1 cellular context compared by ENCODE assay signal in the genomic region with DNA sequence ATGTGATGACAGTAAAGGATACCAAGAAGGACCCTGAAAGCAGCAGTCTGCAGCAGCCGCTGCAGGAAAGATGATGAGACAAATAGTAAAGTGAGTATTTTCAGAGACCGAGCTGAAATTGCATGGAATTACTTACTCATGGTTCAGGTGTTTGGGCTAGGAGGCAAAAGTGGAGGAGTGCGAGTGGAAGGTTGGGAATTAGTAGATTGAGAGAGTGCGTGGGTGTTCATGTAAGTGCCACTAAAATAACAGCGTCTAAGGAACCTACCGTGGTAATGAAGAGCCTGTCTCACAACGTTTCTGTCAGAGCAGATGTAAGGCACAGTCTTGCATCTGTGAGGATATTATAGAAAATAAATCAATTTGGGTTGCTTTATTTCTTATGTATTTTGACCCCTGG.
TF ChIP-seq lines count a peak whose summit lies in the region.

No MANE protein-coding gene starts in this region.

TF ChIP-seq in WTC11, 78 proteins besides CTCF, POLR2A, EP300 and RAD21:
- TF ChIP-seq, protein P1, sequence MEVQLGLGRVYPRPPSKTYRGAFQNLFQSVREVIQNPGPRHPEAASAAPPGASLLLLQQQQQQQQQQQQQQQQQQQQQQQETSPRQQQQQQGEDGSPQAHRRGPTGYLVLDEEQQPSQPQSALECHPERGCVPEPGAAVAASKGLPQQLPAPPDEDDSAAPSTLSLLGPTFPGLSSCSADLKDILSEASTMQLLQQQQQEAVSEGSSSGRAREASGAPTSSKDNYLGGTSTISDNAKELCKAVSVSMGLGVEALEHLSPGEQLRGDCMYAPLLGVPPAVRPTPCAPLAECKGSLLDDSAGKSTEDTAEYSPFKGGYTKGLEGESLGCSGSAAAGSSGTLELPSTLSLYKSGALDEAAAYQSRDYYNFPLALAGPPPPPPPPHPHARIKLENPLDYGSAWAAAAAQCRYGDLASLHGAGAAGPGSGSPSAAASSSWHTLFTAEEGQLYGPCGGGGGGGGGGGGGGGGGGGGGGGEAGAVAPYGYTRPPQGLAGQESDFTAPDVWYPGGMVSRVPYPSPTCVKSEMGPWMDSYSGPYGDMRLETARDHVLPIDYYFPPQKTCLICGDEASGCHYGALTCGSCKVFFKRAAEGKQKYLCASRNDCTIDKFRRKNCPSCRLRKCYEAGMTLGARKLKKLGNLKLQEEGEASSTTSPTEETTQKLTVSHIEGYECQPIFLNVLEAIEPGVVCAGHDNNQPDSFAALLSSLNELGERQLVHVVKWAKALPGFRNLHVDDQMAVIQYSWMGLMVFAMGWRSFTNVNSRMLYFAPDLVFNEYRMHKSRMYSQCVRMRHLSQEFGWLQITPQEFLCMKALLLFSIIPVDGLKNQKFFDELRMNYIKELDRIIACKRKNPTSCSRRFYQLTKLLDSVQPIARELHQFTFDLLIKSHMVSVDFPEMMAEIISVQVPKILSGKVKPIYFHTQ (CRISPR knock-in tag; IDR thresholded peaks at IDR 0.05), result no peak
- TF ChIP-seq MXD4 (CRISPR knock-in tag; IDR thresholded peaks at IDR 0.05; ENCODE audit: borderline replicate concordance) (no peak), SP1 (CRISPR knock-in tag; conservative IDR thresholded peaks at IDR 0.05) (no peak), TP53 (CRISPR knock-in tag; IDR thresholded peaks at IDR 0.05) (no peak), ATF1 (CRISPR knock-in tag; IDR thresholded peaks at IDR 0.05) (no peak), GABPB1 (CRISPR knock-in tag; IDR thresholded peaks at IDR 0.05) (no peak), SOX15 (CRISPR knock-in tag; IDR thresholded peaks at IDR 0.05) (no peak), FOXP1 (CRISPR knock-in tag; IDR thresholded peaks at IDR 0.05; ENCODE audit: borderline replicate concordance) (no peak), NR3C1 (CRISPR knock-in tag; conservative IDR thresholded peaks at IDR 0.05; ENCODE audit: low read depth) (no peak), JUN (CRISPR knock-in tag; IDR thresholded peaks at IDR 0.05) (no peak), MYBL2 (CRISPR knock-in tag; IDR thresholded peaks at IDR 0.05) (no peak), GTF2I (CRISPR knock-in tag; conservative IDR thresholded peaks at IDR 0.05) (no peak), ZNF121 (CRISPR knock-in tag; IDR thresholded peaks at IDR 0.05) (no peak), EMX1 (CRISPR knock-in tag; IDR thresholded peaks at IDR 0.05) (no peak)
- TF ChIP-seq, protein P2, sequence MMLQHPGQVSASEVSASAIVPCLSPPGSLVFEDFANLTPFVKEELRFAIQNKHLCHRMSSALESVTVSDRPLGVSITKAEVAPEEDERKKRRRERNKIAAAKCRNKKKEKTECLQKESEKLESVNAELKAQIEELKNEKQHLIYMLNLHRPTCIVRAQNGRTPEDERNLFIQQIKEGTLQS (CRISPR knock-in tag; conservative IDR thresholded peaks at IDR 0.05), result no peak
- TF ChIP-seq, protein P3, sequence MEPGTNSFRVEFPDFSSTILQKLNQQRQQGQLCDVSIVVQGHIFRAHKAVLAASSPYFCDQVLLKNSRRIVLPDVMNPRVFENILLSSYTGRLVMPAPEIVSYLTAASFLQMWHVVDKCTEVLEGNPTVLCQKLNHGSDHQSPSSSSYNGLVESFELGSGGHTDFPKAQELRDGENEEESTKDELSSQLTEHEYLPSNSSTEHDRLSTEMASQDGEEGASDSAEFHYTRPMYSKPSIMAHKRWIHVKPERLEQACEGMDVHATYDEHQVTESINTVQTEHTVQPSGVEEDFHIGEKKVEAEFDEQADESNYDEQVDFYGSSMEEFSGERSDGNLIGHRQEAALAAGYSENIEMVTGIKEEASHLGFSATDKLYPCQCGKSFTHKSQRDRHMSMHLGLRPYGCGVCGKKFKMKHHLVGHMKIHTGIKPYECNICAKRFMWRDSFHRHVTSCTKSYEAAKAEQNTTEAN (CRISPR knock-in tag; IDR thresholded peaks at IDR 0.05), result no peak
- TF ChIP-seq, protein P4, sequence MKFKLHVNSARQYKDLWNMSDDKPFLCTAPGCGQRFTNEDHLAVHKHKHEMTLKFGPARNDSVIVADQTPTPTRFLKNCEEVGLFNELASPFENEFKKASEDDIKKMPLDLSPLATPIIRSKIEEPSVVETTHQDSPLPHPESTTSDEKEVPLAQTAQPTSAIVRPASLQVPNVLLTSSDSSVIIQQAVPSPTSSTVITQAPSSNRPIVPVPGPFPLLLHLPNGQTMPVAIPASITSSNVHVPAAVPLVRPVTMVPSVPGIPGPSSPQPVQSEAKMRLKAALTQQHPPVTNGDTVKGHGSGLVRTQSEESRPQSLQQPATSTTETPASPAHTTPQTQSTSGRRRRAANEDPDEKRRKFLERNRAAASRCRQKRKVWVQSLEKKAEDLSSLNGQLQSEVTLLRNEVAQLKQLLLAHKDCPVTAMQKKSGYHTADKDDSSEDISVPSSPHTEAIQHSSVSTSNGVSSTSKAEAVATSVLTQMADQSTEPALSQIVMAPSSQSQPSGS (CRISPR knock-in tag; IDR thresholded peaks at IDR 0.05; ENCODE audit: borderline replicate concordance, low read depth), result no peak
